3 cellular contexts compared by ENCODE assay signal in the genomic region with DNA sequence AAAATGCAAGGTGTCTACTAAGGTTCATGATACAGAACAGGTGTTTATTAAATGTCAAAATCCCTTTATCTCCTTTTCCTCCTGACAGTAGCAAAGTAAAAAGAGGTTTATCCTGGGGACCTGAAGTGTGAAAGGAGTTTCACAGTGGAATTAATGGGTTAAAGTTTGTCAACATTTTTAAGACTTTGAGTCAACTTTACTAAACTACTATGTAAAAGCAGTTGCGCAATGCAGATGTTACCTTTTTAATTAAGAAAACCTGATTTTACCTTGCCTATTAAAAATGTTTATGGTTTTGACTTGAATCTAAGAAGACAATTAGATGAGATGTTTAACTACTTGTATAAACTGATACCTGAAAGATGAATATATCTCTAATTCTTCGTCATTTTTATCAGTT.
TF ChIP-seq lines count a peak whose summit lies in the region.

No MANE protein-coding gene starts in this region.

TF ChIP-seq in A549, 52 proteins besides CTCF, POLR2A, EP300 and RAD21 (continued from another document):
- peak; percentile 18 to 50; a peak in 2 of 4 replicates for TF ChIP-seq CEBPB (IDR thresholded peaks at IDR 0.05)

TF ChIP-seq in Ishikawa, 13 proteins besides CTCF, POLR2A, EP300 and RAD21:
- TF ChIP-seq CEBPB (IDR thresholded peaks at IDR 0.05) (peak; percentile 68), TCF12 (IDR thresholded peaks at IDR 0.05; ENCODE audit: low read depth) (no peak)

TF ChIP-seq in H1, 55 proteins besides CTCF, POLR2A, EP300 and RAD21 (continued from another document):
- peak; percentile 89 for TF ChIP-seq CEBPB (IDR thresholded peaks at IDR 0.05; ENCODE audit: low read depth, low read length)
